16 cellular contexts compared by ENCODE assay signal in the genomic region with DNA sequence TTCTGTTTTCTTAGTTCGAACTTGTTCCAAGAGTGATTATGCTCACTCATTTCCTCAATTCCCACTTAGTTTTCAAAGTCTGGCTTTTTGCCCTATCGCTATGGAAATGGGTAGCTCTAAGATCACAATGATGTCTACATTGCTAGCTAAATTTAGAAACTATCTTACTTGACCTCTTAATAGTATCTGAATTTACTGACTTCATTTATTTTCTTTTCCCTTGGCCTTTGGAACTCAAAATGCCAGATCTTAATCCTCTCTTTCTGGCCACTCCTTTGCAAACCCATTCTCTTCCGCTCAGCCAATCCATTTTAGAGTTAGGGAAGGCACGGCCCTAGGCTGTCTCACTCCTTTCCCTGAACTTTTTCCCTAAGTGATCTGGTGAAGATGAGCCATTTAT.
DNase-seq lines count a peak whose midpoint lies in the region; ATAC-seq and TF ChIP-seq lines count a peak whose summit lies in the region.
"Had no signal": no experiment of that assay in that cellular context is flagged by ENCODE, and none has a peak within 500 bp of the region (broad histone marks: within the 10 kb centered on the region; RNA-seq: fewer than 3 reads in every experiment).

No MANE protein-coding gene starts in this region.

- H3K27me3 Mint-ChIP-seq in brain: no peaks in the 10 kb centered on the region
- H3K27me3 Mint-ChIP-seq: activated naive CD8-positive, alpha-beta T cell treated with anti-CD3 and anti-CD28 coated beads, Interleukin-2, amount 50 U/mL, for 24 hours; CD4-positive, CD25-positive, alpha-beta regulatory T cell; effector memory CD8-positive, alpha-beta T cell; IgD-negative memory B cell had no signal

- intact Hi-C loops in heart left ventricle (cut with DNase I): no loop called here

- TF ChIP-seq POLR2A in heart left ventricle (IDR thresholded peaks at IDR 0.05): no peak

- H3K4me1 ChIP-seq in heart left ventricle (peaks cover 0 to 17% (median 2%) of the 10 kb centered on the region in 12 donors), BE2C (peaks cover 8% of the 10 kb centered on the region)
- H3K4me1 ChIP-seq: SJSA1, suprapubic skin had no signal

- H3K36me3 Mint-ChIP-seq in brain: peaks cover 45% of the 10 kb centered on the region

- WGBS in heart left ventricle, 4 donors: 48 to 63% (median 50%) methylated on average over 4 of the region's 4 CpGs

- H3K27ac Mint-ChIP-seq in brain: peak overlapping the region in 3 of 5 experiments; percentile 23 to 24 (median 23)
- H3K27ac Mint-ChIP-seq: activated naive CD8-positive, alpha-beta T cell treated with anti-CD3 and anti-CD28 coated beads, Interleukin-2, amount 50 U/mL, for 24 hours; CD4-positive, CD25-positive, alpha-beta regulatory T cell; effector memory CD8-positive, alpha-beta T cell; IgD-negative memory B cell had no signal

- peak; percentile 5 for DNase-seq in HFF-Myc (ENCODE audit: extremely low read depth, low read depth)
- peak in 1 of 5 donors; percentile 15 for DNase-seq in heart left ventricle
- DNase-seq in retinal pigment epithelial cell (ENCODE audit: low read depth): peak; percentile 85
- DNase-seq in BE2C: no peak
- no peak for DNase-seq in superior temporal gyrus (ENCODE audit: extremely low spot score)
- DNase-seq: activated naive CD8-positive, alpha-beta T cell treated with anti-CD3 and anti-CD28 coated beads, Interleukin-2, amount 50 U/mL, for 24 hours; CD4-positive, CD25-positive, alpha-beta regulatory T cell; effector memory CD8-positive, alpha-beta T cell; NCI-H1436 had no signal

- no peaks in the 10 kb centered on the region for H3K9me3 ChIP-seq in heart left ventricle
- no peaks in the 10 kb centered on the region for H3K9me3 ChIP-seq in BE2C
- H3K9me3 ChIP-seq: SJSA1, suprapubic skin had no signal

- H3K36me3 ChIP-seq in heart left ventricle (peaks cover 0 to 2% (median 0%) of the 10 kb centered on the region in 9 donors), BE2C (no peaks in the 10 kb centered on the region)
- H3K36me3 ChIP-seq: SJSA1, suprapubic skin had no signal

- ATAC-seq in heart left ventricle: peak in 3 of 4 donors; percentile 75 to 85 (median 84)
- ATAC-seq in GM18870 (IDR thresholded peaks at IDR 0.05; ENCODE audit: unreplicated experiment): no peak
- ATAC-seq in GM18517 (IDR thresholded peaks at IDR 0.05; ENCODE audit: unreplicated experiment): no peak
- ATAC-seq: activated naive CD8-positive, alpha-beta T cell treated with anti-CD3 and anti-CD28 coated beads, Interleukin-2, amount 50 U/mL, for 24 hours; effector memory CD8-positive, alpha-beta T cell had no signal

- TF ChIP-seq CTCF in HFF-Myc (IDR thresholded peaks at IDR 0.05; ENCODE audit: low read depth, low read length, missing control alignments) (no peak), brain (conservative IDR thresholded peaks at IDR 0.05) (no peak), heart left ventricle (IDR thresholded peaks at IDR 0.05) (no peak), retinal pigment epithelial cell (conservative IDR thresholded peaks at IDR 0.05; ENCODE audit: low read depth, low read length) (no peak), BE2C (IDR thresholded peaks at IDR 0.05; ENCODE audit: low read depth, low read length) (no peak)

- H3K9me3 Mint-ChIP-seq in brain: peaks cover 0 to 7% (median 0%) of the 10 kb centered on the region in 5 experiments
- H3K9me3 Mint-ChIP-seq: effector memory CD8-positive, alpha-beta T cell had no signal

- H3K27ac ChIP-seq in heart left ventricle: peak overlapping the region in 7 of 12 donors; percentile 0 to 50 (median 34)
- H3K27ac ChIP-seq: SJSA1, suprapubic skin had no signal

- H3K27me3 ChIP-seq in heart left ventricle (no peaks in the 10 kb centered on the region), BE2C (no peaks in the 10 kb centered on the region; the same call in 1 of the 2 replicates)
- H3K27me3 ChIP-seq: SJSA1, suprapubic skin had no signal

- H3K4me1 Mint-ChIP-seq in brain: peaks cover 15% of the 10 kb centered on the region
- H3K4me1 Mint-ChIP-seq: activated naive CD8-positive, alpha-beta T cell treated with anti-CD3 and anti-CD28 coated beads, Interleukin-2, amount 50 U/mL, for 24 hours; IgD-negative memory B cell had no signal

- no peak overlapping the region for H3K4me3 ChIP-seq in HFF-Myc (replicated peaks; ENCODE audit: low read depth, low read length)
- peak overlapping the region in 3 of 12 donors; percentile 10 to 24 (median 15) for H3K4me3 ChIP-seq in heart left ventricle
- H3K4me3 ChIP-seq in retinal pigment epithelial cell (ENCODE audit: low read length): no peak overlapping the region
- H3K4me3 ChIP-seq in BE2C (ENCODE audit: low read depth, low read length): no peak overlapping the region
- H3K4me3 ChIP-seq: SJSA1, smooth muscle cell, suprapubic skin had no signal

- peak overlapping the region in 2 of 5 experiments; percentile 8 to 52 for H3K4me3 Mint-ChIP-seq in brain
- H3K4me3 Mint-ChIP-seq: activated naive CD8-positive, alpha-beta T cell treated with anti-CD3 and anti-CD28 coated beads, Interleukin-2, amount 50 U/mL, for 24 hours; CD4-positive, CD25-positive, alpha-beta regulatory T cell; effector memory CD8-positive, alpha-beta T cell; IgD-negative memory B cell had no signal

Comparison
In these comparisons a context has a peak if more than half of its experiments do, and no peak if none do; other contexts are left out.
1. DNase-seq: peak in HFF-Myc (single experiment) and retinal pigment epithelial cell (single experiment); none in BE2C (single experiment) and superior temporal gyrus (single experiment).
2. ATAC-seq: peak in heart left ventricle (3 of 4); none in GM18870 (single experiment) and GM18517 (single experiment).